8 cellular contexts compared by ENCODE assay signal in genomic region chr5:150544606-150545219, GRCh38. TPM values are rescaled to one million over a fixed set of nuclear protein-coding genes. Genes with fewer than 3 reads are reported as not detected.
DNase-seq lines count a peak whose midpoint lies in the region; ATAC-seq lines count a peak whose summit lies in the region.

No MANE protein-coding gene starts in this region.

- ATAC-seq in HG02759 (IDR thresholded peaks at IDR 0.05; ENCODE audit: unreplicated experiment) = peak; percentile 96

- intact Hi-C loops in activated CD4-positive, alpha-beta T cell treated with anti-CD3 and anti-CD28 coated beads, Interleukin-2, amount 10 ng/mL, durations not matched to agents 24 days and 14 days (cut with micrococcal nuclease) = loop anchor here (1.0 kb wide), 1 partner anchor 86 kb away; no protein-coding TSS in a partner anchor

- no peaks in the 10 kb centered on the region for H3K9me3 Mint-ChIP-seq in activated CD4-positive, alpha-beta T cell treated with anti-CD3 and anti-CD28 coated beads, Interleukin-2, amount 10 ng/mL, durations not matched to agents 24 days and 14 days

- H3K4me3 Mint-ChIP-seq in activated CD4-positive, alpha-beta T cell treated with anti-CD3 and anti-CD28 coated beads, Interleukin-2, amount 10 ng/mL, durations not matched to agents 24 days and 14 days = no peak overlapping the region

- no peaks in the 10 kb centered on the region for H3K4me1 Mint-ChIP-seq in activated CD4-positive, alpha-beta T cell treated with anti-CD3 and anti-CD28 coated beads, Interleukin-2, amount 10 ng/mL, durations not matched to agents 24 days and 14 days

- peak; percentile 72 for DNase-seq in NK-92 treated with Interleukin-12 subunit alpha and Interleukin-12 subunit beta, amount 100 ng/mL, for 24 hours (lab: John Stamatoyannopoulos, UW)
- no peak for DNase-seq in NK-92 (lab: John Stamatoyannopoulos, UW; ENCODE audit: unreplicated experiment)
- peak; percentile 66 for DNase-seq in NCI-H345 (lab: John Stamatoyannopoulos, UW)
- DNase-seq in activated CD4-positive, alpha-beta T cell treated with anti-CD3 and anti-CD28 coated beads, Interleukin-2, amount 10 ng/mL, durations not matched to agents 24 days and 14 days = peak; percentile 88
- peak; percentile 33 to 78 for DNase-seq in dermis microvascular lymphatic vessel endothelial cell (ENCODE audit: low read depth in 2 of 2)
- DNase-seq in lung microvascular endothelial cell (ENCODE audit: low read depth in 2 of 2) = peak; percentile 77 to 79
- peak; percentile 14 to 16 for DNase-seq in stimulated activated CD8-positive, alpha-beta memory T cell treated with anti-CD3 and anti-CD28 coated beads, Interleukin-4, amount 100 ng/mL, for 1 hour (ENCODE audit: low read depth in 2 of 2, low spot score in 1 of 2)

- no peaks in the 10 kb centered on the region for H3K27me3 Mint-ChIP-seq in activated CD4-positive, alpha-beta T cell treated with anti-CD3 and anti-CD28 coated beads, Interleukin-2, amount 10 ng/mL, durations not matched to agents 24 days and 14 days

- no peak overlapping the region for H3K27ac Mint-ChIP-seq in activated CD4-positive, alpha-beta T cell treated with anti-CD3 and anti-CD28 coated beads, Interleukin-2, amount 10 ng/mL, durations not matched to agents 24 days and 14 days

- no peaks in the 10 kb centered on the region for H3K36me3 Mint-ChIP-seq in activated CD4-positive, alpha-beta T cell treated with anti-CD3 and anti-CD28 coated beads, Interleukin-2, amount 10 ng/mL, durations not matched to agents 24 days and 14 days (ENCODE audit: low read depth)

RNA-seq across cellular contexts. Expression of gene NDST1, which starts 36.8 kb away (rescaled TPM):
- 2.8 and 3.9 TPM in 2 replicates for total RNA-seq in activated CD4-positive, alpha-beta T cell treated with anti-CD3 and anti-CD28 coated beads, Interleukin-2, amount 10 ng/mL, durations not matched to agents 24 days and 14 days
- 22.3 and 35.3 TPM in 2 replicates for total RNA-seq in dermis microvascular lymphatic vessel endothelial cell
- total RNA-seq in lung microvascular endothelial cell = 22.6 and 27.5 TPM in 2 replicates
